In genomic region chr10:98267894-98268693, GRCh38 we compare ENCODE assay signal across 1 cellular context.
TF ChIP-seq lines count a peak whose summit lies in the region.

LOXL4 (minus strand) TSS chr10:98268194; CDS start chr10:98263019, 5,175 bp downstream.

TF ChIP-seq in HEK293, 187 proteins besides CTCF, POLR2A, EP300 and RAD21 (continued from another document):
- peak; percentile 36; the same call in 1 of the 2 replicates for TF ChIP-seq PBX3 (CRISPR knock-in tag; IDR thresholded peaks at IDR 0.05)
- TF ChIP-seq KLF1 (tag by site-specific recombination; IDR thresholded peaks at IDR 0.05), result no peak
- TF ChIP-seq ZBTB8A (tag by site-specific recombination; IDR thresholded peaks at IDR 0.05), result peak; percentile 66
- TF ChIP-seq ZNF335 (tag by site-specific recombination; conservative IDR thresholded peaks at IDR 0.05), result peak; percentile 73; the same call in 1 of the 2 replicates
- TF ChIP-seq RBAK (tag by site-specific recombination; IDR thresholded peaks at IDR 0.05), result no peak
- TF ChIP-seq ZBTB26 (tag by site-specific recombination; optimal IDR thresholded peaks at IDR 0.05), result peak; percentile 26
- TF ChIP-seq ZFP69B (tag by site-specific recombination; IDR thresholded peaks at IDR 0.05), result no peak
- TF ChIP-seq MEIS1 (CRISPR knock-in tag; IDR thresholded peaks at IDR 0.05; ENCODE audit: borderline replicate concordance), result no peak
- TF ChIP-seq, protein P1, sequence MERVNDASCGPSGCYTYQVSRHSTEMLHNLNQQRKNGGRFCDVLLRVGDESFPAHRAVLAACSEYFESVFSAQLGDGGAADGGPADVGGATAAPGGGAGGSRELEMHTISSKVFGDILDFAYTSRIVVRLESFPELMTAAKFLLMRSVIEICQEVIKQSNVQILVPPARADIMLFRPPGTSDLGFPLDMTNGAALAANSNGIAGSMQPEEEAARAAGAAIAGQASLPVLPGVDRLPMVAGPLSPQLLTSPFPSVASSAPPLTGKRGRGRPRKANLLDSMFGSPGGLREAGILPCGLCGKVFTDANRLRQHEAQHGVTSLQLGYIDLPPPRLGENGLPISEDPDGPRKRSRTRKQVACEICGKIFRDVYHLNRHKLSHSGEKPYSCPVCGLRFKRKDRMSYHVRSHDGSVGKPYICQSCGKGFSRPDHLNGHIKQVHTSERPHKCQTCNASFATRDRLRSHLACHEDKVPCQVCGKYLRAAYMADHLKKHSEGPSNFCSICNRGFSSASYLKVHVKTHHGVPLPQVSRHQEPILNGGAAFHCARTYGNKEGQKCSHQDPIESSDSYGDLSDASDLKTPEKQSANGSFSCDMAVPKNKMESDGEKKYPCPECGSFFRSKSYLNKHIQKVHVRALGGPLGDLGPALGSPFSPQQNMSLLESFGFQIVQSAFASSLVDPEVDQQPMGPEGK (tag by site-specific recombination; IDR thresholded peaks at IDR 0.05), result peak; percentile 20
